In the genomic region with DNA sequence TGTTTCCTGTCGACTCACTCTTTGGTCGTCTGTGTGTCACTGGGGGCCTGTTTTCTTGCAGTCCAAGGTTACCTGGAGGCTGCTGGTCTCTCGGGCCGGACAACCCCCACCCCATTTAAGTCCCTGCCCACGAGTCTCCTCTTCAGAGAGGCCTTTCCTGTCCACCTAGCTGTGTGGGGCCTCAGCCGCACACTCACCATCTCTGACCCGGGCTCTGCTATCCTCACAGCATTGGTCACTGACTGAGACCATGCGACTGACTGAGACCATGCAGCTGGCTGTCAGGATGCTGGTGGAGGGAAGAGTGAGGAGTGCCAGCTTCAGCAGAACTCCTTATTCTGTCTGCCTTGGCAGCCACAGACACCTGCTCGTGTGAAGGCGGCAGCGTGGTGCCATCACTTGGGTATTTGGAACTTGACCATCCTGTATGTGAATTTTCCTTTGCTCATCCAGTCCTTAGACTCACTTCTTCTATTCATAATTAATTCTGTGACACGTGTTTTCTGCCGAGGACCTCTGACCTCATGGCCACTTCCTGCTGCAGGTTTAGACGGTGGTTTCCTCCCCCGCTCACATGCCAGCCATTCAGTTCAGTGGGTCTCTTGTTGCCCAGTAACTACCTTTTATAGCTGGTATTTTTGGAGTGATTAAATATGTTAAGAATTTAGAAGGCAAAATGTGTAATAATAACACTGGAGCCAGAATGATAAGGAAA, we compare ENCODE assay signal across 8 cellular contexts.
A peak's percentile ranks its signal among the peaks of the same experiment; 100 is the strongest.
DNase-seq lines count a peak whose midpoint lies in the region; ATAC-seq lines count a peak whose summit lies in the region.

No MANE protein-coding gene starts in this region.

- ATAC-seq in stimulated activated naive CD8-positive, alpha-beta T cell treated with anti-CD3 and anti-CD28 coated beads, Interleukin-15, Interleukin-2, amounts not matched to agents 100 U/mL and 50 U/mL, for 24 hours = peak; percentile 59
- no peak for ATAC-seq in GM21528 (IDR thresholded peaks at IDR 0.05; ENCODE audit: low FRiP score, unreplicated experiment)

- DNase-seq in activated CD4-positive, alpha-beta T cell treated with anti-CD3 and anti-CD28 coated beads for 48 hours = peak; percentile 35
- no peak for DNase-seq in activated CD4-positive, alpha-beta T cell treated with anti-CD3 and anti-CD28 coated beads, Interleukin-2, amount 50 U/mL, for 1 hour
- DNase-seq in UCSD-AML1 (lab: John Stamatoyannopoulos, UW; ENCODE audit: unreplicated experiment) (peak; percentile 55), fibroblast of peridontal ligament (ENCODE audit: extremely low read depth) (peak; percentile 51), midbrain (lab: John Stamatoyannopoulos, UW) (no peak), NCI-H82 (lab: John Stamatoyannopoulos, UW) (no peak)
- peak; percentile 43 for DNase-seq in stimulated activated naive CD8-positive, alpha-beta T cell treated with anti-CD3 and anti-CD28 coated beads, Interleukin-15, Interleukin-2, amounts not matched to agents 100 U/mL and 50 U/mL, for 24 hours

Comparison
In these comparisons a context has a peak if more than half of its experiments do, and no peak if none do; other contexts are left out.
1. DNase-seq: peak in activated CD4-positive, alpha-beta T cell treated with anti-CD3 and anti-CD28 coated beads for 48 hours (single experiment), UCSD-AML1 (single experiment), fibroblast of peridontal ligament (single experiment) and stimulated activated naive CD8-positive, alpha-beta T cell treated with anti-CD3 and anti-CD28 coated beads, Interleukin-15, Interleukin-2, amounts not matched to agents 100 U/mL and 50 U/mL, for 24 hours (single experiment); none in activated CD4-positive, alpha-beta T cell treated with anti-CD3 and anti-CD28 coated beads, Interleukin-2, amount 50 U/mL, for 1 hour (single experiment), midbrain (single experiment) and NCI-H82 (single experiment).